Comparison of ENCODE assay signal across 16 cellular contexts in genomic region chr4:41209187-41209586, GRCh38. TPM values are rescaled to one million over a fixed set of nuclear protein-coding genes. Genes with fewer than 3 reads are reported as not detected.
A peak's percentile ranks its signal among the peaks of the same experiment; 100 is the strongest.
DNase-seq lines count a peak whose midpoint lies in the region; ATAC-seq, FAIRE-seq and TF ChIP-seq lines count a peak whose summit lies in the region.
"Had no signal": no experiment of that assay in that cellular context is flagged by ENCODE, and none has a peak within 500 bp of the region (broad histone marks: within the 10 kb centered on the region; RNA-seq: fewer than 3 reads in every experiment).

No MANE protein-coding gene starts in this region.

- H3K23me2 ChIP-seq in H1 (ENCODE audit: low read depth, low read length): peaks cover 7% of the 10 kb centered on the region

- H3K4me1 ChIP-seq in Caco-2: peaks cover 44% of the 10 kb centered on the region
- H3K4me1 ChIP-seq in H1 (replicated peaks in 1 of 4; ENCODE audit: control insufficient read depth in 3 of 4, insufficient read depth in 4 of 4, low read length in 3 of 4): peaks cover 0 to 14% (median 2%) of the 10 kb centered on the region in 4 experiments; a peak in 4 of 7 replicates
- H3K4me1 ChIP-seq in osteoblast (ENCODE audit: insufficient read depth, low read length): peaks cover 50% of the 10 kb centered on the region
- H3K4me1 ChIP-seq: BE2C had no signal

- H3K4me3 ChIP-seq in Caco-2 (ENCODE audit: low read depth, low read length) (no peak overlapping the region), H1 (ENCODE audit: extremely low read depth in 1 of 4, insufficient read depth in 2 of 4, low read depth in 3 of 4, low read length in 4 of 4) (no peak overlapping the region), osteoblast (ENCODE audit: insufficient read depth, low read length) (no peak overlapping the region)
- H3K4me3 ChIP-seq: coronary artery, upper lobe of left lung had no signal

- TF ChIP-seq CTCF in Caco-2 (IDR thresholded peaks at IDR 0.05; ENCODE audit: insufficient read depth in 1 of 2, low read depth in 1 of 2, low read length in 1 of 2, severe bottlenecking in 1 of 2, unreplicated experiment in 1 of 2) (no peak), H1 (IDR thresholded peaks at IDR 0.05; ENCODE audit: control extremely low read depth in 1 of 3, insufficient read depth in 1 of 3, low read depth in 1 of 3, low read length in 3 of 3) (no peak), osteoblast (IDR thresholded peaks at IDR 0.05; ENCODE audit: extremely low read depth, low read depth, low read length) (no peak)

- no peak for FAIRE-seq in H1 (lab: Jason Lieb, UNC)

- H2BK12ac ChIP-seq in H1 (ENCODE audit: low read depth, low read length): no peak overlapping the region

- no peak overlapping the region for H2BK120ac ChIP-seq in H1 (replicated peaks; ENCODE audit: low read depth, low read length)

- H2BK5ac ChIP-seq in H1 (ENCODE audit: low read depth, low read length): no peak overlapping the region

- H3K27ac ChIP-seq in H1 (ENCODE audit: low read depth, low read length) (no peak overlapping the region), osteoblast (ENCODE audit: low read depth, low read length) (peak overlapping the region; percentile 71)

- H4K20me1 ChIP-seq in H1 (replicated peaks in 1 of 2; ENCODE audit: control insufficient read depth in 1 of 2, insufficient read depth in 2 of 2, low read length in 2 of 2): peaks cover 0 to 4% of the 10 kb centered on the region in 2 experiments
- H4K20me1 ChIP-seq in osteoblast (ENCODE audit: insufficient read depth, low read length): peaks cover 9% of the 10 kb centered on the region

- H3K4ac ChIP-seq in H1 (replicated peaks; ENCODE audit: insufficient read length, low read depth, low read length): no peak overlapping the region

- ATAC-seq in GM18909 (IDR thresholded peaks at IDR 0.05; ENCODE audit: poor library complexity, unreplicated experiment): no peak
- no peak for ATAC-seq in GM21737 (IDR thresholded peaks at IDR 0.05; ENCODE audit: unreplicated experiment)

- CTCF ChIA-PET in Caco-2 (lab: Charles Lee) (no interaction called here), H1 (lab: Charles Lee; ENCODE audit: partially characterized antibody) (interaction anchor here (0.9 to 11.0 kb wide), 4 partner anchors 10 to 287 kb away, joined by 3 to 167 read pairs (median 8); no protein-coding TSS in a partner anchor)

- no peak for TF ChIP-seq EP300 in H1 (IDR thresholded peaks at IDR 0.05; ENCODE audit: borderline replicate concordance in 1 of 2, low read depth in 2 of 2, low read length in 2 of 2)

- no peak overlapping the region for H2BK20ac ChIP-seq in H1 (ENCODE audit: low read length)

- H3K14ac ChIP-seq in H1 (ENCODE audit: insufficient read length): no peak overlapping the region

- no peak overlapping the region for H4K5ac ChIP-seq in H1 (ENCODE audit: insufficient read length, low read depth, low read length)

- no peak for DNase-seq in Caco-2
- peak; percentile 19 for DNase-seq in OCI-M1 (lab: John Stamatoyannopoulos, UW)
- DNase-seq in H1 (ENCODE audit: low read depth in 1 of 2, low spot score in 2 of 2): no peak
- DNase-seq in osteoblast (ENCODE audit: insufficient read length, low spot score, missing footprints): no peak
- no peak for DNase-seq in iPS-NIHi11 (ENCODE audit: low spot score)
- no peak for DNase-seq in COR-L47 (lab: John Stamatoyannopoulos, UW)
- DNase-seq: activated CD4-positive, alpha-beta T cell treated with anti-CD3 and anti-CD28 coated beads, Interleukin-2, amount 10 ng/mL, durations not matched to agents 24 days and 14 days; activated T-cell treated with anti-CD3 and anti-CD28 coated beads, Interleukin-2, amount 50 U/mL, for 48 hours; BE2C; NCI-H1105 had no signal

- H3K79me1 ChIP-seq in H1 (ENCODE audit: low read depth, low read length): peaks cover 10% of the 10 kb centered on the region

- H2AFZ ChIP-seq in H1 (ENCODE audit: low read length): no peak overlapping the region
- H2AFZ ChIP-seq in osteoblast (ENCODE audit: low read length): no peak overlapping the region

- H3K27me3 ChIP-seq in Caco-2 (replicated peaks; ENCODE audit: control insufficient read depth, insufficient read depth, low read length) (no peaks in the 10 kb centered on the region), H1 (replicated peaks in 1 of 4; ENCODE audit: control insufficient read depth in 3 of 4, extremely low read depth in 1 of 4, insufficient read depth in 3 of 4, low read length in 3 of 4) (no peaks in the 10 kb centered on the region; a peak in 1 of 7 replicates), osteoblast (ENCODE audit: insufficient read depth, low read length) (no peaks in the 10 kb centered on the region)
- H3K27me3 ChIP-seq: BE2C had no signal

- H3K79me2 ChIP-seq in H1 (ENCODE audit: control insufficient read depth in 1 of 2, insufficient read depth in 2 of 2, low read length in 2 of 2): peaks cover 3 to 88% of the 10 kb centered on the region in 2 experiments
- H3K79me2 ChIP-seq in osteoblast (ENCODE audit: insufficient read depth, low read length): peaks cover 91% of the 10 kb centered on the region

- H3K4me3 Mint-ChIP-seq in Caco-2 (ENCODE audit: unreplicated experiment): peak overlapping the region; percentile 13
- H3K4me3 Mint-ChIP-seq: activated CD4-positive, alpha-beta T cell treated with anti-CD3 and anti-CD28 coated beads, Interleukin-2, amount 10 ng/mL, durations not matched to agents 24 days and 14 days; T-helper 2 cell treated with Interferon-gamma antibody and Interleukin-4, amounts not matched to agents 5 μg/mL and 100 μg/mL, for 36 hours had no signal

- H3K36me3 Mint-ChIP-seq in Caco-2 (ENCODE audit: insufficient read depth, unreplicated experiment): peaks cover 26% of the 10 kb centered on the region

- H3K18ac ChIP-seq in H1 (ENCODE audit: extremely low read depth, low read length): no peak overlapping the region

- H3K9me3 ChIP-seq in Caco-2 (no peaks in the 10 kb centered on the region), H1 (ENCODE audit: insufficient read depth in 2 of 2, low read depth in 1 of 2, low read length in 1 of 2) (no peaks in the 10 kb centered on the region), osteoblast (ENCODE audit: low read depth, low read length) (no peaks in the 10 kb centered on the region)
- H3K9me3 ChIP-seq: BE2C, upper lobe of left lung had no signal

- POLR2A ChIA-PET in Caco-2 (lab: Charles Lee) (no interaction called here), H1 (lab: Charles Lee; ENCODE audit: partially characterized antibody) (interaction anchor here (0.9 kb wide), 1 partner anchor 76 kb away, joined by 5 read pairs; no protein-coding TSS in a partner anchor)

- TF ChIP-seq POLR2A in H1 (IDR thresholded peaks at IDR 0.05; ENCODE audit: control extremely low read depth in 1 of 2, low read depth in 2 of 2, low read length in 2 of 2): no peak

- 84% methylated on average over 5 of the region's 5 CpGs; no CpG with 5 or more reads in 1 of the 2 experiments for WGBS in H1 (ENCODE audit: extremely low coverage in 1 of 2, insufficient coverage in 1 of 2, insufficient read length in 1 of 2, insufficient replicate concordance in 2 of 2, low coverage in 1 of 2, low lambda C conversion rate in 2 of 2, missing lambda C conversion rate in 1 of 2), 2 experiments

- no peak overlapping the region for H3K4me2 ChIP-seq in H1 (ENCODE audit: insufficient read depth in 1 of 2, low read depth in 2 of 2, low read length in 2 of 2)
- no peak overlapping the region for H3K4me2 ChIP-seq in osteoblast (ENCODE audit: insufficient read depth, low read length)

- peaks cover 5% of the 10 kb centered on the region for H3K9me3 Mint-ChIP-seq in Caco-2 (ENCODE audit: unreplicated experiment)
- H3K9me3 Mint-ChIP-seq: activated CD4-positive, alpha-beta T cell treated with anti-CD3 and anti-CD28 coated beads, Interleukin-2, amount 10 ng/mL, durations not matched to agents 24 days and 14 days; T-helper 2 cell treated with Interferon-gamma antibody and Interleukin-4, amounts not matched to agents 5 μg/mL and 100 μg/mL, for 36 hours had no signal

- TF ChIP-seq RAD21 in H1 (IDR thresholded peaks at IDR 0.05 in 1 of 2, conservative IDR thresholded peaks at IDR 0.05 in 1 of 2; ENCODE audit: low read depth in 2 of 2, low read length in 2 of 2): no peak

- H3K36me3 ChIP-seq in Caco-2 (ENCODE audit: control insufficient read depth, insufficient read depth, low read length) (no peaks in the 10 kb centered on the region; the same call in 1 of the 2 replicates), H1 (ENCODE audit: control insufficient read depth in 2 of 4, insufficient read depth in 4 of 4, low read length in 3 of 4) (no peaks in the 10 kb centered on the region), osteoblast (ENCODE audit: insufficient read depth, low read length) (no peaks in the 10 kb centered on the region)
- H3K36me3 ChIP-seq: BE2C, upper lobe of left lung had no signal

- no peak overlapping the region for H2AK5ac ChIP-seq in H1 (ENCODE audit: low read depth, low read length)

- no peak overlapping the region for H4K91ac ChIP-seq in H1 (replicated peaks; ENCODE audit: insufficient read length, low read length)

- no peak overlapping the region for H3K23ac ChIP-seq in H1 (ENCODE audit: insufficient read length)

- H3K4me1 Mint-ChIP-seq in Caco-2 (ENCODE audit: low read depth, unreplicated experiment): peaks cover 40% of the 10 kb centered on the region

- H3K27me3 Mint-ChIP-seq in Caco-2 (ENCODE audit: insufficient read depth, unreplicated experiment): no peaks in the 10 kb centered on the region

- no peak overlapping the region for H2BK15ac ChIP-seq in H1 (ENCODE audit: low read length)

- H3K9ac ChIP-seq in H1 (replicated peaks in 1 of 4; ENCODE audit: extremely low read depth in 1 of 4, low read depth in 3 of 4, low read length in 3 of 4): no peak overlapping the region

- no peak overlapping the region for H3K56ac ChIP-seq in H1 (replicated peaks; ENCODE audit: insufficient read length, low read depth, low read length)

- no peak overlapping the region for H4K8ac ChIP-seq in H1 (ENCODE audit: extremely low read depth, insufficient read depth, low read length)

- BruUV-seq in Caco-2 (replicated peaks; lab: Mats Ljungman, UMichigan): no TSS peak

- intact Hi-C loops in Caco-2 (cut with micrococcal nuclease; ENCODE audit: unreplicated experiment): no loop called here

- H3K27ac Mint-ChIP-seq in Caco-2 (ENCODE audit: unreplicated experiment): peak overlapping the region; percentile 56
- H3K27ac Mint-ChIP-seq: T-helper 2 cell treated with Interferon-gamma antibody and Interleukin-4, amounts not matched to agents 5 μg/mL and 100 μg/mL, for 36 hours had no signal

RNA-seq across cellular contexts. Expression of gene APBB2, which starts 5.2 kb away (rescaled TPM):
- total RNA-seq in Caco-2 (2022) (80.7 and 88.6 TPM in 2 replicates), osteoblast (89.0 and 92.3 TPM in 2 replicates)
- total RNA-seq in H1 (2021; fragmentation: NEBNext Ultra II Directional; extraction: Animal tissue kit (Norgen Biotek cat#: 25700)): 59.4 and 64.0 TPM in 2 replicates
- 58.7 and 63.6 TPM in 2 replicates for polyA plus RNA-seq in H1 (2011; rRNA removed)
- 70.8 TPM for polyA plus RNA-seq in H1 (2011; cell fraction: cytosol; rRNA removed)
- polyA plus RNA-seq in H1 (2011; cell fraction: nucleus; rRNA removed): 75.6 TPM
- 35.7 to 49.6 TPM (median 46.2 TPM) in 4 replicates for polyA plus RNA-seq in H1 (2012, experiment 1 of 2)
- 7.2 TPM for polyA plus RNA-seq in H1 (2012, experiment 2 of 2)
- polyA plus RNA-seq in H1 (2013, experiment 1 of 2): 38.0 TPM
- 40.7 TPM for polyA plus RNA-seq in H1 (2013, experiment 2 of 2)
- 151 and 163 TPM in 2 replicates for polyA minus RNA-seq in H1 (2011; rRNA and poly(A)+ RNA removed)
- polyA minus RNA-seq in H1 (2011; cell fraction: cytosol; rRNA and poly(A)+ RNA removed): 47.0 TPM
- 91.3 TPM for polyA minus RNA-seq in H1 (2011; cell fraction: nucleus; rRNA and poly(A)+ RNA removed)

RNA-seq across cellular contexts. Expression of gene UCHL1, which starts 47.5 kb away (rescaled TPM):
- total RNA-seq in Caco-2 (2022): 198 and 233 TPM in 2 replicates
- total RNA-seq in H1 (2021; fragmentation: NEBNext Ultra II Directional; extraction: Animal tissue kit (Norgen Biotek cat#: 25700)): 780 and 781 TPM in 2 replicates
- polyA plus RNA-seq in H1 (2011; rRNA removed): 1,686 and 1,717 TPM in 2 replicates
- polyA plus RNA-seq in H1 (2011; cell fraction: cytosol; rRNA removed): 1,673 TPM
- polyA plus RNA-seq in H1 (2011; cell fraction: nucleus; rRNA removed): 1,927 TPM
- polyA plus RNA-seq in H1 (2012, experiment 1 of 2): 981 to 1,410 TPM (median 1,102 TPM) in 4 replicates
- 1,497 TPM for polyA plus RNA-seq in H1 (2012, experiment 2 of 2)
- polyA plus RNA-seq in H1 (2013, experiment 1 of 2): 1,061 TPM
- polyA plus RNA-seq in H1 (2013, experiment 2 of 2): 1,063 TPM
- polyA minus RNA-seq in H1 (2011; rRNA and poly(A)+ RNA removed): 527 and 542 TPM in 2 replicates
- 249 TPM for polyA minus RNA-seq in H1 (2011; cell fraction: cytosol; rRNA and poly(A)+ RNA removed)
- 296 TPM for polyA minus RNA-seq in H1 (2011; cell fraction: nucleus; rRNA and poly(A)+ RNA removed)
- 258 and 348 TPM in 2 replicates for total RNA-seq in osteoblast
- total RNA-seq: mononuclear cell had no signal
